In genomic region chr12:13193403-13194100, GRCh38 we compare ENCODE assay signal across 16 cellular contexts. TPM values are rescaled to one million over a fixed set of nuclear protein-coding genes. Genes with fewer than 3 reads are reported as not detected.
DNase-seq lines count a peak whose midpoint lies in the region; ATAC-seq, FAIRE-seq and TF ChIP-seq lines count a peak whose summit lies in the region.
"Had no signal": no experiment of that assay in that cellular context is flagged by ENCODE, and none has a peak within 500 bp of the region (broad histone marks: within the 10 kb centered on the region; RNA-seq: fewer than 3 reads in every experiment).

No MANE protein-coding gene starts in this region.

- H3K36me3 ChIP-seq in SK-N-MC (ENCODE audit: insufficient read depth, low read length) (no peaks in the 10 kb centered on the region), subcutaneous abdominal adipose tissue (ENCODE audit: control insufficient read depth in 5 of 5, insufficient read depth in 5 of 5, low read length in 5 of 5) (no peaks in the 10 kb centered on the region), sigmoid colon (no peaks in the 10 kb centered on the region)
- H3K36me3 ChIP-seq: neutrophil had no signal

- ATAC-seq in foreskin keratinocyte, result no peak
- ATAC-seq: right cardiac atrium had no signal

- TF ChIP-seq EP300 in sigmoid colon (IDR thresholded peaks at IDR 0.05), result no peak

- FAIRE-seq in G401.6 (lab: Jason Lieb, UNC) (peak; percentile 82), D721Med (lab: Jason Lieb, UNC) (no peak)
- FAIRE-seq: TTC549 had no signal

- intact Hi-C loops in sigmoid colon (cut with DNase I), result no loop called here

- H3K9me3 ChIP-seq in SK-N-MC (ENCODE audit: low read depth, low read length) (no peaks in the 10 kb centered on the region), subcutaneous abdominal adipose tissue (ENCODE audit: control insufficient read depth in 5 of 5, low read length in 5 of 5) (no peaks in the 10 kb centered on the region), sigmoid colon (no peaks in the 10 kb centered on the region)
- H3K9me3 ChIP-seq: neutrophil had no signal

- peak overlapping the region; percentile 77 for H3K27ac ChIP-seq in SK-N-MC
- peak overlapping the region; percentile 96 for H3K27ac ChIP-seq in foreskin keratinocyte
- H3K27ac ChIP-seq in subcutaneous abdominal adipose tissue (ENCODE audit: low read depth, low read length), result peak overlapping the region; percentile 100
- no peak overlapping the region for H3K27ac ChIP-seq in sigmoid colon
- H3K27ac ChIP-seq: neutrophil had no signal

- 79 to 81% methylated on average over 11 of the region's 11 CpGs for WGBS in sigmoid colon, 2 donors

- no peak for TF ChIP-seq CTCF in foreskin keratinocyte (conservative IDR thresholded peaks at IDR 0.05)
- no peak for TF ChIP-seq CTCF in sigmoid colon (IDR thresholded peaks at IDR 0.05)
- no peak for TF ChIP-seq CTCF in D721Med (IDR thresholded peaks at IDR 0.05; ENCODE audit: insufficient read depth, missing control alignments)

- H3K9ac ChIP-seq in SK-N-MC (ENCODE audit: insufficient read length) (peak overlapping the region; percentile 2), subcutaneous abdominal adipose tissue (ENCODE audit: low read length in 5 of 5) (peak overlapping the region in 2 of 5 donors; percentile 36)

- no peak for TF ChIP-seq POLR2A in sigmoid colon (IDR thresholded peaks at IDR 0.05)

- peaks cover 30% of the 10 kb centered on the region for H3K4me1 ChIP-seq in foreskin keratinocyte
- peaks cover 21 to 57% (median 49%) of the 10 kb centered on the region in 5 donors for H3K4me1 ChIP-seq in subcutaneous abdominal adipose tissue (ENCODE audit: control insufficient read depth in 5 of 5, insufficient read depth in 5 of 5, low read length in 5 of 5)
- peaks cover 0 to 21% (median 19%) of the 10 kb centered on the region in 4 donors for H3K4me1 ChIP-seq in sigmoid colon

- peak overlapping the region; percentile 28; the same call in 1 of the 2 replicates for H3K4me3 ChIP-seq in SK-N-MC
- no peak overlapping the region for H3K4me3 ChIP-seq in subcutaneous abdominal adipose tissue (ENCODE audit: low read depth in 1 of 5, low read length in 5 of 5)
- H3K4me3 ChIP-seq in sigmoid colon, result no peak overlapping the region

- no peak for DNase-seq in SK-N-MC (ENCODE audit: low read depth, low spot score)
- DNase-seq in foreskin keratinocyte, result no peak
- DNase-seq in NCI-H524 (lab: John Stamatoyannopoulos, UW), result no peak
- DNase-seq in sigmoid colon, result no peak
- no peak for DNase-seq in D721Med (ENCODE audit: insufficient read length, low spot score)
- DNase-seq: activated CD4-positive, alpha-beta T cell treated with anti-CD3 and anti-CD28 coated beads, Interleukin-2, amount 50 U/mL, for 1 hour; activated gamma-delta T cell treated with Interleukin-2 at 50 U/mL for 16 hours; amniotic stem cell; effector CD8-positive, alpha-beta T cell; NCI-H146; NK-92 treated with Interleukin-12 subunit alpha and Interleukin-12 subunit beta, amount 100 ng/mL, for 24 hours had no signal

- no peaks in the 10 kb centered on the region for H3K27me3 ChIP-seq in foreskin keratinocyte
- H3K27me3 ChIP-seq in subcutaneous abdominal adipose tissue (ENCODE audit: control insufficient read depth in 5 of 5, insufficient read depth in 4 of 5, low read length in 5 of 5), result no peaks in the 10 kb centered on the region
- no peaks in the 10 kb centered on the region for H3K27me3 ChIP-seq in sigmoid colon

RNA-seq across cellular contexts. Expression of gene EMP1, which starts 3.0 kb away (rescaled TPM):
- 174 and 217 TPM in 2 replicates for total RNA-seq in foreskin keratinocyte
- 230 and 288 TPM in 2 replicates for polyA plus RNA-seq in foreskin keratinocyte
- 100 to 1,000 TPM in 2 of 4 donors, 10 to 100 TPM in 2; 72.1 to 172 (median 94.2) TPM for total RNA-seq in sigmoid colon
- 100 to 1,000 TPM in 1 of 3 donors, 10 to 100 TPM in 2; 25.8 to 153 (median 34.7) TPM for polyA plus RNA-seq in sigmoid colon

Comparison
In these comparisons a context has a peak if more than half of its experiments do, and no peak if none do; other contexts are left out.
1. H3K27ac ChIP-seq: peak in SK-N-MC (single experiment), foreskin keratinocyte (single experiment) and subcutaneous abdominal adipose tissue (single experiment); none in sigmoid colon (0 of 4).